Comparison of ENCODE assay signal across 38 cellular contexts in genomic region chr4:55598641-55599040, GRCh38. TPM values are rescaled to one million over a fixed set of nuclear protein-coding genes. Genes with fewer than 3 reads are reported as not detected.
"Had no signal": no experiment of that assay in that cellular context is flagged by ENCODE, and none has a peak within 500 bp of the region (broad histone marks: within the 10 kb centered on the region; RNA-seq: fewer than 3 reads in every experiment).

No MANE protein-coding gene starts in this region.

- H3K27ac ChIP-seq: KMS-11 had no signal

- DNase-seq: Karpas-422, Kasumi-1, MG63, MM.1S, MV-4-11, NCI-H1048, NCI-H1092, NCI-H1092 treated with DMSO at 0.1 percent for 48 hours, NCI-H1105, NCI-H1105 treated with DMSO at 0.1 percent for 48 hours, NCI-H1417, NCI-H1417 treated with DMSO at 0.1 percent for 48 hours, NCI-H1436, NCI-H1436 treated with DMSO at 0.1 percent for 48 hours, NCI-H146, NCI-H1694, NCI-H1694 treated with DMSO at 0.1 percent for 48 hours, NCI-H187, NCI-H187 treated with DMSO at 0.1 percent for 48 hours, NCI-H1930, NCI-H2029, NCI-H2029 treated with DMSO at 0.1 percent for 48 hours, NCI-H2081, NCI-H2081 treated with DMSO at 0.1 percent for 48 hours, NCI-H2107, NCI-H2171, NCI-H2171 treated with DMSO at 0.1 percent for 48 hours, NCI-H2227 treated with DMSO at 0.1 percent for 48 hours, NCI-H226, NCI-H345, NCI-H446, NCI-H446 treated with DMSO at 0.1 percent for 48 hours, NCI-H510A had no signal

- H3K27me3 ChIP-seq: MG63 had no signal

- H3K36me3 ChIP-seq: MG63 had no signal

- H3K4me2 ChIP-seq: KMS-11 had no signal

- H3K9ac ChIP-seq: KMS-11 had no signal

- H3K4me3 ChIP-seq: MG63 had no signal

- H3K9me3 ChIP-seq: MG63 had no signal

RNA-seq across cellular contexts. Expression of gene PDCL2, which starts 6.6 kb away (rescaled TPM):
- total RNA-seq: LHCN-M2, M059J, MCF 10A, NCI-H460 had no signal
